ENCODE assay signal across 1 cellular context in genomic region chr19:48470281-48470680, GRCh38.
TF ChIP-seq lines count a peak whose summit lies in the region.

No MANE protein-coding gene starts in this region.

TF ChIP-seq in endothelial cell of umbilical vein, 7 proteins besides CTCF, POLR2A, EP300 and RAD21:
- no peak for TF ChIP-seq EZH2 (IDR thresholded peaks at IDR 0.05; ENCODE audit: borderline replicate concordance, low read depth, low read length, severe bottlenecking)
- TF ChIP-seq FOS (IDR thresholded peaks at IDR 0.05; ENCODE audit: borderline replicate concordance, insufficient read depth, low read length), result no peak
- TF ChIP-seq POLR2AphosphoS5 (IDR thresholded peaks at IDR 0.05; ENCODE audit: insufficient read depth, low read depth, low read length), result no peak
- no peak for TF ChIP-seq GATA2 (IDR thresholded peaks at IDR 0.05; ENCODE audit: insufficient read depth, insufficient read length, low read depth, low read length)
- TF ChIP-seq MAX (IDR thresholded peaks at IDR 0.05; ENCODE audit: insufficient read depth, insufficient read length), result no peak
- TF ChIP-seq JUN (IDR thresholded peaks at IDR 0.05; ENCODE audit: borderline replicate concordance, insufficient read depth, insufficient read length, low read depth), result no peak
- no peak for TF ChIP-seq MYC (IDR thresholded peaks at IDR 0.05; ENCODE audit: low read depth, low read length)
